Comparison of ENCODE assay signal across 16 cellular contexts in the genomic region with DNA sequence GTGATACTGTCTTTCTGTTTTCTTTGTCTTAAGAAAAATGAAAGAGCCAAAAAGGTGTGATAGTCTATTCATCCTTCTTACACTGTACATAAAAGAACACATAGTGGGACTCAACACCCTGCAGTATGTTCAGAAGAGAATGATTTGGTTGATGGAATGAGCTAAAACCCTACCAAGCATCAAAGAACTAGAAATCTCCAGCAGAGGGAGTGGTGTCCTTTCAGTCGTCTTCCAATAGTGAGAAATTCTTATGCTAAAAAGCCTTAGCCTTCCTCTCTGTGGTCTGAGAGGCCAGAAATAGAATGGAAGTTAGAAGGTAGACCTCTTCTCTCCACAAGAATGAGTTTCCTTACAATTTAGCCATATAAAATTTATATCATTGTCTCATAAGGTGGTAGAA.
DNase-seq lines count a peak whose midpoint lies in the region; ATAC-seq and TF ChIP-seq lines count a peak whose summit lies in the region.
"Had no signal": no experiment of that assay in that cellular context is flagged by ENCODE, and none has a peak within 500 bp of the region (broad histone marks: within the 10 kb centered on the region; RNA-seq: fewer than 3 reads in every experiment).

No MANE protein-coding gene starts in this region.

- H3K4me1 Mint-ChIP-seq in CD8-positive, alpha-beta memory T cell = no peaks in the 10 kb centered on the region

- H4K20me1 ChIP-seq in OCI-LY3 (ENCODE audit: insufficient read depth, low read length) = no peaks in the 10 kb centered on the region
- H4K20me1 ChIP-seq: BLaER1 treated with 17β-estradiol and CSF1 and Interleukin-3, amounts not matched to agents 10 nM and 100 nM had no signal

- H3K4me3 ChIP-seq in HAP-1 (no peak overlapping the region), OCI-LY3 (ENCODE audit: low read length) (no peak overlapping the region)
- H3K4me3 ChIP-seq in CD8-positive, alpha-beta memory T cell (ENCODE audit: low read length) = no peak overlapping the region
- H3K4me3 ChIP-seq: BLaER1 treated with 17β-estradiol and CSF1 and Interleukin-3, amounts not matched to agents 10 nM and 100 nM; psoas muscle had no signal

- H3K4me1 ChIP-seq in HAP-1 (no peaks in the 10 kb centered on the region), OCI-LY3 (ENCODE audit: low read length) (no peaks in the 10 kb centered on the region)
- no peaks in the 10 kb centered on the region for H3K4me1 ChIP-seq in CD8-positive, alpha-beta memory T cell (ENCODE audit: insufficient read depth, low read length)
- H3K4me1 ChIP-seq: BLaER1 treated with 17β-estradiol and CSF1 and Interleukin-3, amounts not matched to agents 10 nM and 100 nM; psoas muscle had no signal

- H3K36me3 ChIP-seq in HAP-1 (replicated peaks) (no peaks in the 10 kb centered on the region), OCI-LY3 (replicated peaks; ENCODE audit: low read depth, low read length) (no peaks in the 10 kb centered on the region)
- no peaks in the 10 kb centered on the region for H3K36me3 ChIP-seq in CD8-positive, alpha-beta memory T cell (ENCODE audit: insufficient read depth, low read length)
- H3K36me3 ChIP-seq: BLaER1 treated with 17β-estradiol and CSF1 and Interleukin-3, amounts not matched to agents 10 nM and 100 nM had no signal

- in situ Hi-C loops in HAP-1 (cut with MboI; ENCODE audit: low sequenced_read_pairs) = no loop called here

- H3K27me3 Mint-ChIP-seq in CD8-positive, alpha-beta memory T cell = no peaks in the 10 kb centered on the region
- H3K27me3 Mint-ChIP-seq: effector memory CD8-positive, alpha-beta T cell; stimulated activated naive CD8-positive, alpha-beta T cell treated with anti-CD3 and anti-CD28 coated beads, Interleukin-15, Interleukin-2, amounts not matched to agents 100 ng/mL and 50 ng/mL, for 24 hours had no signal

- no peaks in the 10 kb centered on the region for H3K9me3 ChIP-seq in HAP-1
- H3K9me3 ChIP-seq in OCI-LY3 (ENCODE audit: insufficient read depth, low read length) = no peaks in the 10 kb centered on the region
- no peaks in the 10 kb centered on the region for H3K9me3 ChIP-seq in CD8-positive, alpha-beta memory T cell (ENCODE audit: low read length)
- H3K9me3 ChIP-seq: psoas muscle had no signal

- no peak overlapping the region for H3K4me2 ChIP-seq in OCI-LY3 (ENCODE audit: low read length)
- H3K4me2 ChIP-seq: BLaER1 treated with 17β-estradiol and CSF1 and Interleukin-3, amounts not matched to agents 10 nM and 100 nM had no signal

- peaks cover 0 to 16% (median 5%) of the 10 kb centered on the region in 5 donors for H3K9me3 Mint-ChIP-seq in CD8-positive, alpha-beta memory T cell
- H3K9me3 Mint-ChIP-seq: effector memory CD8-positive, alpha-beta T cell had no signal

- no peak overlapping the region for H2AFZ ChIP-seq in OCI-LY3 (ENCODE audit: low read depth, low read length)

- DNase-seq in AML-193 (lab: John Stamatoyannopoulos, UW) (peak; percentile 23 to 46), HAP-1 (ENCODE audit: low spot score in 2 of 2) (peak; percentile 10 to 73), iPS-NIHi7 (ENCODE audit: extremely low spot score) (peak; percentile 48), NCI-H1105 treated with DMSO at 0.1 percent for 48 hours (lab: John Stamatoyannopoulos, UW) (no peak)
- no peak for DNase-seq in activated CD4-positive, alpha-beta T cell treated with anti-CD3 and anti-CD28 coated beads, Interleukin-2, amount 50 U/mL, for 48 hours
- DNase-seq in CD8-positive, alpha-beta memory T cell = no peak
- DNase-seq: activated T-cell treated with anti-CD3 and anti-CD28 coated beads, Interleukin-2, amount 50 U/mL, for 1 hour; anterior cingulate cortex; effector memory CD8-positive, alpha-beta T cell; NCI-H187; psoas muscle; stimulated activated CD4-positive, alpha-beta T cell treated with anti-CD3 and anti-CD28 coated beads, Interleukin-4, amount 100 ng/mL, for 1 hour had no signal

- no peaks in the 10 kb centered on the region for H3K79me2 ChIP-seq in OCI-LY3 (ENCODE audit: low read length)

- H3K27ac Mint-ChIP-seq in CD8-positive, alpha-beta memory T cell = no peak overlapping the region
- H3K27ac Mint-ChIP-seq: effector memory CD8-positive, alpha-beta T cell; stimulated activated naive CD8-positive, alpha-beta T cell treated with anti-CD3 and anti-CD28 coated beads, Interleukin-15, Interleukin-2, amounts not matched to agents 100 ng/mL and 50 ng/mL, for 24 hours had no signal

- no peak overlapping the region for H3K9ac ChIP-seq in OCI-LY3 (ENCODE audit: low read length)
- H3K9ac ChIP-seq: BLaER1 treated with 17β-estradiol and CSF1 and Interleukin-3, amounts not matched to agents 10 nM and 100 nM had no signal

- CTCF ChIA-PET in CD8-positive, alpha-beta memory T cell (lab: Charles Lee) = no interaction called here

- POLR2A ChIA-PET in CD8-positive, alpha-beta memory T cell (lab: Charles Lee) = no interaction called here

- no peak overlapping the region for H3K4me3 Mint-ChIP-seq in CD8-positive, alpha-beta memory T cell
- H3K4me3 Mint-ChIP-seq: effector memory CD8-positive, alpha-beta T cell; stimulated activated naive CD8-positive, alpha-beta T cell treated with anti-CD3 and anti-CD28 coated beads, Interleukin-15, Interleukin-2, amounts not matched to agents 100 ng/mL and 50 ng/mL, for 24 hours had no signal

- no peak for ATAC-seq in GM21423 (IDR thresholded peaks at IDR 0.05; ENCODE audit: unreplicated experiment)
- ATAC-seq: effector memory CD8-positive, alpha-beta T cell; psoas muscle had no signal

- no peak overlapping the region for H3K27ac ChIP-seq in OCI-LY3 (ENCODE audit: low read length)
- no peak overlapping the region for H3K27ac ChIP-seq in CD8-positive, alpha-beta memory T cell (ENCODE audit: low read depth, low read length)
- H3K27ac ChIP-seq: BLaER1 treated with 17β-estradiol and CSF1 and Interleukin-3, amounts not matched to agents 10 nM and 100 nM; psoas muscle had no signal

- peak; percentile 28 for TF ChIP-seq CTCF in OCI-LY3 (IDR thresholded peaks at IDR 0.05; ENCODE audit: low read depth, low read length)

- no peaks in the 10 kb centered on the region for H3K36me3 Mint-ChIP-seq in CD8-positive, alpha-beta memory T cell

- no peaks in the 10 kb centered on the region for H3K27me3 ChIP-seq in HAP-1 (ENCODE audit: low read depth)
- no peaks in the 10 kb centered on the region for H3K27me3 ChIP-seq in OCI-LY3 (ENCODE audit: low read depth, low read length)
- no peaks in the 10 kb centered on the region for H3K27me3 ChIP-seq in CD8-positive, alpha-beta memory T cell (ENCODE audit: insufficient read depth, low read length, poor library complexity, severe bottlenecking)
- H3K27me3 ChIP-seq: BLaER1 treated with 17β-estradiol and CSF1 and Interleukin-3, amounts not matched to agents 10 nM and 100 nM had no signal

Comparison
In these comparisons a context has a peak if more than half of its experiments do, and no peak if none do; other contexts are left out.
1. DNase-seq: peak in AML-193 (2 of 2), HAP-1 (2 of 2) and iPS-NIHi7 (single experiment); none in activated CD4-positive, alpha-beta T cell treated with anti-CD3 and anti-CD28 coated beads, Interleukin-2, amount 50 U/mL, for 48 hours (0 of 2), CD8-positive, alpha-beta memory T cell (0 of 5) and NCI-H1105 treated with DMSO at 0.1 percent for 48 hours (single experiment).